In the genomic region with DNA sequence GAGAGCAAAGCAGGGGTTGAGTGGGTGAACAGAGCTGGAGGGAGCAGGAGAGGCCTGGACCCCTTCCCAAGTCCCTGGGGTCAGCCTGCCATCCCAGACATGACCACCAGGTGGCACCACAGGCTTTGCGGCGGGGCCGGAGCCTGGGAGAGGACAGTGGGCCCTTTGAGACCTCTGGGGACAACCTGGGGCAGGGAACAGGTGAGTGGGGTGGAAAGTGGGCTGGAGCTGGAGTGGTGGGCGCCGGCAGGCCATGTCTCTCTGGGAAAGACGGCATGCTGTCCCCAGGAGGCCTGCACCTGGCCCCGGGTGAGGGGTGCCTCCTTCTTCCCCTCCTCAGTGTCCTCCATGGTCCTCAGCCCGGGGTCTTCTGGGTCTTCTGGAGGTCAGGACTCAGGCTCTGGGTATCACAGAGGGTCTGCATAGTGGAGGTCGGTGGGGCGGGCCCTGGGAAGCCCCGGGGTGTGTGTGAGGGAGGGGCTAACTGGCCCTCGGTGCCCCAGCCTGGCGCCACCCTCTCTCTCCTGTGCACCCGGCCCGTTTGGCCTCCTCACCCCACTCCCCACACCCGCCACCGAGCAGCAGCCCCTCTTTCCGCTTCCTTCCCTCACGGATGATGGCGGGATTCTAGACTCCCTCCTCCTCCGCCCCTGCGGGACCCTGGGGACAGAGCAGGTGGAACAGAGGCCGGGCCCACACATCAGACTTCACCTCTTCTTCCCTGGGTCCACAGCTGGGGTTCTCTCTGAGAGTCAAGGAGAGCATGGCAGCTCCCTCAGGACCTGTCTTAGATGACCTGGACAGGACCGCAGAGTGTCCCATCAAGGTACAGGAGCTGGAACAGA, we compare ENCODE assay signal across 8 cellular contexts. TPM values are rescaled to one million over a fixed set of nuclear protein-coding genes. Genes with fewer than 3 reads are reported as not detected.
DNase-seq lines count a peak whose midpoint lies in the region; ATAC-seq and TF ChIP-seq lines count a peak whose summit lies in the region.

No MANE protein-coding gene starts in this region.

- no peaks in the 10 kb centered on the region for H3K9me3 Mint-ChIP-seq in activated CD4-positive, alpha-beta T cell treated with anti-CD3 and anti-CD28 coated beads, Interleukin-2, amount 10 ng/mL, durations not matched to agents 24 days and 14 days
- H3K9me3 Mint-ChIP-seq in memory B cell = no peaks in the 10 kb centered on the region

- no peaks in the 10 kb centered on the region for H3K4me1 Mint-ChIP-seq in activated CD4-positive, alpha-beta T cell treated with anti-CD3 and anti-CD28 coated beads, Interleukin-2, amount 10 ng/mL, durations not matched to agents 24 days and 14 days
- no peaks in the 10 kb centered on the region for H3K4me1 Mint-ChIP-seq in memory B cell

- H3K4me3 ChIP-seq in NB4 (ENCODE audit: low read depth, low read length) (no peak overlapping the region), coronary artery (no peak overlapping the region)

- no peaks in the 10 kb centered on the region for H3K36me3 Mint-ChIP-seq in activated CD4-positive, alpha-beta T cell treated with anti-CD3 and anti-CD28 coated beads, Interleukin-2, amount 10 ng/mL, durations not matched to agents 24 days and 14 days (ENCODE audit: low read depth)
- no peaks in the 10 kb centered on the region for H3K36me3 Mint-ChIP-seq in memory B cell

- H3K27ac ChIP-seq in coronary artery = no peak overlapping the region

- H3K4me3 Mint-ChIP-seq in activated CD4-positive, alpha-beta T cell treated with anti-CD3 and anti-CD28 coated beads, Interleukin-2, amount 10 ng/mL, durations not matched to agents 24 days and 14 days = no peak overlapping the region
- H3K4me3 Mint-ChIP-seq in memory B cell = no peak overlapping the region

- H3K27me3 Mint-ChIP-seq in activated CD4-positive, alpha-beta T cell treated with anti-CD3 and anti-CD28 coated beads, Interleukin-2, amount 10 ng/mL, durations not matched to agents 24 days and 14 days = no peaks in the 10 kb centered on the region
- peaks cover 15% of the 10 kb centered on the region for H3K27me3 Mint-ChIP-seq in memory B cell

- ATAC-seq in memory B cell (ENCODE audit: low read depth) = peak; percentile 49
- ATAC-seq in HG03571 (IDR thresholded peaks at IDR 0.05; ENCODE audit: unreplicated experiment) = no peak

- peak; percentile 7 to 63 for DNase-seq in NCI-H524 (lab: John Stamatoyannopoulos, UW)
- no peak for DNase-seq in NCI-H524 treated with DMSO at 0.1 percent for 48 hours (lab: John Stamatoyannopoulos, UW)
- DNase-seq in NB4 (ENCODE audit: low read depth) = peak; percentile 52
- peak; percentile 90 for DNase-seq in activated CD4-positive, alpha-beta T cell treated with anti-CD3 and anti-CD28 coated beads, Interleukin-2, amount 10 ng/mL, durations not matched to agents 24 days and 14 days
- peak; percentile 74 for DNase-seq in coronary artery (ENCODE audit: low spot score)
- peak; percentile 47 to 71 for DNase-seq in memory B cell (ENCODE audit: low spot score in 2 of 2)
- peak; percentile 24 to 49 for DNase-seq in stimulated activated CD8-positive, alpha-beta memory T cell treated with anti-CD3 and anti-CD28 coated beads, Interleukin-4, amount 100 ng/mL, for 1 hour (ENCODE audit: low read depth in 2 of 2, low spot score in 1 of 2)

- no peak for TF ChIP-seq POLR2A in NB4 (IDR thresholded peaks at IDR 0.05; ENCODE audit: extremely low read depth, insufficient read length)

- peak; percentile 88 for TF ChIP-seq CTCF in NB4 (IDR thresholded peaks at IDR 0.05; ENCODE audit: low read depth, low read length)
- TF ChIP-seq CTCF in coronary artery (IDR thresholded peaks at IDR 0.05) = peak; percentile 100

- no peak overlapping the region for H3K27ac Mint-ChIP-seq in activated CD4-positive, alpha-beta T cell treated with anti-CD3 and anti-CD28 coated beads, Interleukin-2, amount 10 ng/mL, durations not matched to agents 24 days and 14 days
- no peak overlapping the region for H3K27ac Mint-ChIP-seq in memory B cell

- intact Hi-C loops in activated CD4-positive, alpha-beta T cell treated with anti-CD3 and anti-CD28 coated beads, Interleukin-2, amount 10 ng/mL, durations not matched to agents 24 days and 14 days (cut with micrococcal nuclease) = loop anchor here (1.0 to 2.0 kb wide), 2 partner anchors 106 to 154 kb away; no protein-coding TSS in a partner anchor

RNA-seq across cellular contexts. Expression of gene PKP1, which starts 28.5 kb away (rescaled TPM):
- total RNA-seq in activated CD4-positive, alpha-beta T cell treated with anti-CD3 and anti-CD28 coated beads, Interleukin-2, amount 10 ng/mL, durations not matched to agents 24 days and 14 days = not detected in 2 replicates
